ENCODE assay signal across 11 cellular contexts in the genomic region with DNA sequence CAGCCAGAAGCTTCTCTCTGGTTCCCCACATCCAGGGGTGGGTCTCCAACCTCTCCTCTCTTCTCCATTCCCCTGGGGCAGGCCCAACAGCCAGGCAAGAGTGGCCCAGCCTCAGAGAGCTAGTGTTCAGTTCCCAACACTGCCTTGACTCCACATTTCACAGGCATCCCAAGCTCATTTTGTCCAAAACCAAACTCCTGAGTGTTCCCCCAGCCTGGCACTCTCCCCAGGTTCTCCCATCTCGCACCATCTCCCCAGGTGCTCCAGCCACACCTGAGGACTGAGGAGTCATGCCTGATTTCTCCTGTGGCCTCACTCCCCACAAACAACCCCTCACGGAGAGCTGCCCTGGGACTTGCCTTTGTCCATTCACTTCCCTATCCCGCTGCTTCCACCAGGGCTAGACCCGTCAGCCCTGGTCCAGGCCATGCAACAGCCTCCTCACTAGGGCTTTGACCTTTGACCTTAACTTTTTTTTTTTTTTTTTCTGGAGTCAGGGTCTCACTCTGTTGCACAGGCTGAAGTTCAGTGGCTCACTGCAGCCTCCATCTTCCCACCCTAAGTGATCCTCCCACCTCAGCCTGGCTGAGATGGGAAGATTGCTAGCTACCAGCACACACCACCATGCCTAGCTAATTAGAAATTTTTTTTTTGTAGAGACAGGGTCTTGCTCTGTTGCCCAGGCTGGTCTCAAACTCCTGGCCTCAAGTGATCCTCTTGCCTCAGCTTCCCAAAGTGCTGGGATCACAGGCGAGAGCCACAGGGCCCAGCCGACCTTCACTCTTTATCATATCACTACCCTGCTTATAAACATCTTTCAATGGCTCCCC. TPM values are rescaled to one million over a fixed set of nuclear protein-coding genes. Genes with fewer than 3 reads are reported as not detected.
DNase-seq lines count a peak whose midpoint lies in the region; ATAC-seq and TF ChIP-seq lines count a peak whose summit lies in the region.
"Had no signal": no experiment of that assay in that cellular context is flagged by ENCODE, and none has a peak within 500 bp of the region (broad histone marks: within the 10 kb centered on the region; RNA-seq: fewer than 3 reads in every experiment).

No MANE protein-coding gene starts in this region.

- peaks cover 0 to 8% (median 0%) of the 10 kb centered on the region in 3 donors for H3K36me3 Mint-ChIP-seq in CD8-positive, alpha-beta memory T cell
- H3K36me3 Mint-ChIP-seq in activated CD8-positive, alpha-beta T cell treated with anti-CD3 and anti-CD28 coated beads for 36 hours (ENCODE audit: low read depth) = peaks cover 14% of the 10 kb centered on the region
- H3K36me3 Mint-ChIP-seq in naive B cell = peaks cover 0 to 6% of the 10 kb centered on the region in 2 donors

- peak overlapping the region; percentile 49 to 89 (median 82) for H3K4me3 Mint-ChIP-seq in CD8-positive, alpha-beta memory T cell
- H3K4me3 Mint-ChIP-seq in activated CD8-positive, alpha-beta T cell treated with anti-CD3 and anti-CD28 coated beads for 36 hours = peak overlapping the region; percentile 88
- peak overlapping the region; percentile 84 to 98 (median 90) for H3K4me3 Mint-ChIP-seq in naive B cell

- CTCF ChIA-PET in CD8-positive, alpha-beta memory T cell (lab: Charles Lee) = interaction anchor here (0.9 to 18.5 kb wide), 14 partner anchors 8 to 252 kb away, joined by 3 to 1086 read pairs (median 6); no protein-coding TSS in a partner anchor
- CTCF ChIA-PET in activated CD8-positive, alpha-beta T cell treated with anti-CD3 and anti-CD28 coated beads for 36 hours (lab: Charles Lee) = interaction anchor here (1.0 to 30.3 kb wide), 11 partner anchors 1 to 171 kb away, joined by 3 to 1327 read pairs (median 6); partner anchors contain the start of genes CSK and ULK3

- H2BK12ac ChIP-seq in trophoblast cell (ENCODE audit: low read length) = no peak overlapping the region

- H3K79me2 ChIP-seq in trophoblast cell (ENCODE audit: control insufficient read depth, insufficient read depth, low read length, poor library complexity) = peaks cover 6% of the 10 kb centered on the region

- H3K4ac ChIP-seq in trophoblast cell (ENCODE audit: low read depth, low read length) = no peak overlapping the region

- peak overlapping the region; percentile 36 for H3K4me3 ChIP-seq in CD8-positive, alpha-beta memory T cell (ENCODE audit: low read length)
- H3K4me3 ChIP-seq in dorsolateral prefrontal cortex (no peak overlapping the region), trophoblast cell (ENCODE audit: low read depth, low read length) (no peak overlapping the region)
- H3K4me3 ChIP-seq: mucosa of descending colon had no signal

- H2AK5ac ChIP-seq in trophoblast cell (ENCODE audit: low read length) = no peak overlapping the region

- H3K27ac Mint-ChIP-seq in CD8-positive, alpha-beta memory T cell = peak overlapping the region; percentile 86 to 99 (median 99)
- peak overlapping the region; percentile 98 for H3K27ac Mint-ChIP-seq in activated CD8-positive, alpha-beta T cell treated with anti-CD3 and anti-CD28 coated beads for 36 hours
- peak overlapping the region; percentile 99 to 100 (median 99) for H3K27ac Mint-ChIP-seq in naive B cell

- no peak overlapping the region for H3K18ac ChIP-seq in trophoblast cell (ENCODE audit: low read length)

- no peak for TF ChIP-seq CTCF in activated CD8-positive, alpha-beta T cell treated with anti-CD3 and anti-CD28 coated beads for 36 hours (IDR thresholded peaks at IDR 0.05)
- TF ChIP-seq CTCF in dorsolateral prefrontal cortex (IDR thresholded peaks at IDR 0.05 in 54 of 56, conservative IDR thresholded peaks at IDR 0.05 in 2 of 56; ENCODE audit: low read depth in 1 of 56, partially characterized antibody in 56 of 56) = no peak

- ATAC-seq in HG02588 (IDR thresholded peaks at IDR 0.05; ENCODE audit: unreplicated experiment) (peak; percentile 3), naive B cell (ENCODE audit: low read depth in 2 of 2) (peak; percentile 11 to 13)
- ATAC-seq in activated CD8-positive, alpha-beta T cell treated with anti-CD3 and anti-CD28 coated beads for 36 hours = peak; percentile 1

- no peak overlapping the region for H3K27ac ChIP-seq in CD8-positive, alpha-beta memory T cell (ENCODE audit: low read depth, low read length)
- H3K27ac ChIP-seq in dorsolateral prefrontal cortex (peak overlapping the region in 16 of 59 donors; percentile 9 to 65 (median 38)), trophoblast cell (ENCODE audit: low read depth, low read length) (no peak overlapping the region)

- POLR2A ChIA-PET in CD8-positive, alpha-beta memory T cell (lab: Charles Lee) = interaction anchor here (1.0 to 2.3 kb wide), 11 partner anchors 9 to 163 kb away, joined by 3 to 31 read pairs (median 4); partner anchors contain the start of genes CLK3 and FAM219B
- POLR2A ChIA-PET in activated CD8-positive, alpha-beta T cell treated with anti-CD3 and anti-CD28 coated beads for 36 hours (lab: Charles Lee) = interaction anchor here (1.0 to 21.2 kb wide), 10 partner anchors 10 to 266 kb away, joined by 3 to 410 read pairs (median 4); partner anchors contain the start of genes ARID3B and MPI

- H3K4me1 Mint-ChIP-seq in CD8-positive, alpha-beta memory T cell = peaks cover 59 to 78% (median 77%) of the 10 kb centered on the region in 3 donors
- H3K4me1 Mint-ChIP-seq in activated CD8-positive, alpha-beta T cell treated with anti-CD3 and anti-CD28 coated beads for 36 hours (ENCODE audit: low read depth) = peaks cover 70% of the 10 kb centered on the region
- H3K4me1 Mint-ChIP-seq in naive B cell = peaks cover 78 to 87% (median 78%) of the 10 kb centered on the region in 3 donors

- no peak overlapping the region for H2BK120ac ChIP-seq in trophoblast cell (ENCODE audit: insufficient read depth, low read length, poor library complexity)

- no peak overlapping the region for H3K9ac ChIP-seq in trophoblast cell (ENCODE audit: low read length)

- no peaks in the 10 kb centered on the region for H3K9me3 Mint-ChIP-seq in CD8-positive, alpha-beta memory T cell
- no peaks in the 10 kb centered on the region for H3K9me3 Mint-ChIP-seq in activated CD8-positive, alpha-beta T cell treated with anti-CD3 and anti-CD28 coated beads for 36 hours
- no peaks in the 10 kb centered on the region for H3K9me3 Mint-ChIP-seq in naive B cell

- no peak overlapping the region for H4K8ac ChIP-seq in trophoblast cell (ENCODE audit: low read depth, low read length)

- no peak overlapping the region for H4K12ac ChIP-seq in trophoblast cell (ENCODE audit: low read depth, low read length)

- H3K14ac ChIP-seq in trophoblast cell (ENCODE audit: low read length) = no peak overlapping the region

- H2BK5ac ChIP-seq in trophoblast cell (ENCODE audit: low read depth, low read length, poor library complexity) = no peak overlapping the region

- no peak overlapping the region for H3K4me2 ChIP-seq in trophoblast cell (ENCODE audit: low read length)

- H3K4me1 ChIP-seq in CD8-positive, alpha-beta memory T cell (ENCODE audit: insufficient read depth, low read length) = peaks cover 72% of the 10 kb centered on the region
- H3K4me1 ChIP-seq in trophoblast cell (ENCODE audit: control insufficient read depth in 1 of 2, insufficient read depth in 2 of 2, low read length in 2 of 2) = peaks cover 18 to 25% of the 10 kb centered on the region in 2 experiments

- no peak overlapping the region for H4K91ac ChIP-seq in trophoblast cell (ENCODE audit: low read depth, low read length)

- no peak for DNase-seq in CD8-positive, alpha-beta memory T cell
- no peak for DNase-seq in activated CD8-positive, alpha-beta T cell treated with anti-CD3 and anti-CD28 coated beads for 36 hours
- no peak for DNase-seq in naive B cell
- no peak for DNase-seq in dorsolateral prefrontal cortex
- no peak for DNase-seq in trophoblast cell
- no peak for DNase-seq in ureter (ENCODE audit: low spot score)
- no peak for DNase-seq in NCI-H774 (lab: John Stamatoyannopoulos, UW)
- DNase-seq: NCI-H345; stimulated activated CD4-positive, alpha-beta T cell treated with anti-CD3 and anti-CD28 coated beads, Interleukin-2, amount 100 ng/mL, for 48 hours had no signal

- H3K9me3 ChIP-seq in CD8-positive, alpha-beta memory T cell (ENCODE audit: low read length) = no peaks in the 10 kb centered on the region
- no peaks in the 10 kb centered on the region for H3K9me3 ChIP-seq in trophoblast cell (ENCODE audit: insufficient read depth, low read depth, low read length)
- H3K9me3 ChIP-seq: mucosa of descending colon had no signal

- H3K27me3 Mint-ChIP-seq in CD8-positive, alpha-beta memory T cell = peaks cover 0 to 1% of the 10 kb centered on the region in 2 donors
- no peaks in the 10 kb centered on the region for H3K27me3 Mint-ChIP-seq in activated CD8-positive, alpha-beta T cell treated with anti-CD3 and anti-CD28 coated beads for 36 hours
- H3K27me3 Mint-ChIP-seq in naive B cell = no peaks in the 10 kb centered on the region

- H2AFZ ChIP-seq in trophoblast cell (ENCODE audit: insufficient read depth, low read length, poor library complexity) = no peak overlapping the region

- intact Hi-C loops in activated CD8-positive, alpha-beta T cell treated with anti-CD3 and anti-CD28 coated beads for 36 hours (cut with micrococcal nuclease) = no loop called here
- intact Hi-C loops in dorsolateral prefrontal cortex (cut with DNase I) = no loop called here

- no CpG with 5 or more reads among the region's 6 CpGs for WGBS in trophoblast cell (ENCODE audit: extremely low coverage, insufficient coverage, insufficient read length)

- H3K23ac ChIP-seq in trophoblast cell (ENCODE audit: low read length) = no peak overlapping the region

- H3K79me1 ChIP-seq in trophoblast cell (ENCODE audit: low read length) = peaks cover 7% of the 10 kb centered on the region

- no peaks in the 10 kb centered on the region for H3K36me3 ChIP-seq in CD8-positive, alpha-beta memory T cell (ENCODE audit: insufficient read depth, low read length)
- H3K36me3 ChIP-seq in trophoblast cell (ENCODE audit: control insufficient read depth in 1 of 2, insufficient read depth in 2 of 2, low read length in 2 of 2) = no peaks in the 10 kb centered on the region

- no peaks in the 10 kb centered on the region for H3K27me3 ChIP-seq in CD8-positive, alpha-beta memory T cell (ENCODE audit: insufficient read depth, low read length, poor library complexity, severe bottlenecking)
- H3K27me3 ChIP-seq in dorsolateral prefrontal cortex = no peaks in the 10 kb centered on the region
- H3K27me3 ChIP-seq in trophoblast cell (ENCODE audit: insufficient read depth, low read length) = no peaks in the 10 kb centered on the region

RNA-seq across cellular contexts. Expression of gene CSK, which starts 3.9 kb away (rescaled TPM):
- total RNA-seq in CD8-positive, alpha-beta memory T cell = 100 to 1,000 TPM; 288 to 294 TPM
- polyA plus RNA-seq in CD8-positive, alpha-beta memory T cell = 154 TPM
- total RNA-seq in activated CD8-positive, alpha-beta T cell treated with anti-CD3 and anti-CD28 coated beads for 36 hours = 100 to 1,000 TPM; 254 to 260 TPM
- 100 to 1,000 TPM; 176 to 273 (median 216) TPM for polyA plus RNA-seq in naive B cell (ENCODE audit: low read depth in 6 of 6)
- total RNA-seq in dorsolateral prefrontal cortex (10 to 100 TPM; 28.9 to 71.0 (median 41.8) TPM), ureter (61.6 TPM)
- 25.3 and 25.5 TPM in 2 replicates for polyA plus RNA-seq in trophoblast cell (2013)

RNA-seq across cellular contexts. Expression of gene CYP1A2, which starts 29.3 kb away (rescaled TPM):
- not detected for total RNA-seq in CD8-positive, alpha-beta memory T cell
- polyA plus RNA-seq in CD8-positive, alpha-beta memory T cell = not detected
- not detected for total RNA-seq in activated CD8-positive, alpha-beta T cell treated with anti-CD3 and anti-CD28 coated beads for 36 hours
- not detected for polyA plus RNA-seq in naive B cell (ENCODE audit: low read depth in 6 of 6)
- total RNA-seq in dorsolateral prefrontal cortex (not detected), ureter (not detected)
- polyA plus RNA-seq in trophoblast cell (2013) = not detected in 2 replicates
- total RNA-seq: mucosa of descending colon had no signal

RNA-seq across cellular contexts. Expression of gene LMAN1L, which starts 34.7 kb away (rescaled TPM):
- under 1 TPM in 1 of 2 experiments, not detected in 1; 0.27 TPM for total RNA-seq in CD8-positive, alpha-beta memory T cell
- polyA plus RNA-seq in CD8-positive, alpha-beta memory T cell = not detected
- under 1 TPM in 1 of 2 experiments, not detected in 1; 0.11 TPM for total RNA-seq in activated CD8-positive, alpha-beta T cell treated with anti-CD3 and anti-CD28 coated beads for 36 hours
- not detected for polyA plus RNA-seq in naive B cell (ENCODE audit: low read depth in 6 of 6)
- 1 to 10 TPM in 104 of 120 experiments, under 1 TPM in 13, not detected in 3; 0.30 to 8.1 (median 2.0) TPM for total RNA-seq in dorsolateral prefrontal cortex
- polyA plus RNA-seq in trophoblast cell (2013) = not detected in 2 replicates
- total RNA-seq in ureter = not detected

RNA-seq across cellular contexts. Expression of gene CPLX3, which starts 48.4 kb away (rescaled TPM):
- not detected for total RNA-seq in CD8-positive, alpha-beta memory T cell
- not detected for polyA plus RNA-seq in CD8-positive, alpha-beta memory T cell
- under 1 TPM in 1 of 2 experiments, not detected in 1; 0.11 TPM for total RNA-seq in activated CD8-positive, alpha-beta T cell treated with anti-CD3 and anti-CD28 coated beads for 36 hours
- not detected for polyA plus RNA-seq in naive B cell (ENCODE audit: low read depth in 6 of 6)
- 10 to 100 TPM in 1 of 120 experiments, 1 to 10 TPM in 118, not detected in 1; 1.1 to 12.4 (median 3.8) TPM for total RNA-seq in dorsolateral prefrontal cortex
- 0.03 TPM in 2 replicates for polyA plus RNA-seq in trophoblast cell (2013)
- not detected for total RNA-seq in ureter

RNA-seq across cellular contexts. Expression of gene CYP1A1, which starts 52.7 kb away (rescaled TPM):
- 1 to 10 TPM; 2.4 to 2.6 TPM for total RNA-seq in CD8-positive, alpha-beta memory T cell
- 0.09 TPM for polyA plus RNA-seq in CD8-positive, alpha-beta memory T cell
- total RNA-seq in activated CD8-positive, alpha-beta T cell treated with anti-CD3 and anti-CD28 coated beads for 36 hours = 1 to 10 TPM; 4.3 to 4.9 TPM
- polyA plus RNA-seq in naive B cell (ENCODE audit: low read depth in 6 of 6) = not detected
- total RNA-seq in dorsolateral prefrontal cortex = 1 to 10 TPM in 10 of 120 experiments, under 1 TPM in 85, not detected in 25; 0.18 to 4.9 (median 0.48) TPM
- polyA plus RNA-seq in trophoblast cell (2013) = 1.1 TPM in 2 replicates
- total RNA-seq in ureter = not detected
